ENCODE assay signal across 8 cellular contexts in genomic region chr12:56158029-56158925, GRCh38. TPM values are rescaled to one million over a fixed set of nuclear protein-coding genes. Genes with fewer than 3 reads are reported as not detected.
DNase-seq lines count a peak whose midpoint lies in the region; TF ChIP-seq lines count a peak whose summit lies in the region.

TSS of gene MYL6 (plus strand) at chr12:56158359. CDS start at chr12:56158402, 43 bp downstream.

- H3K9ac ChIP-seq in H9 (ENCODE audit: extremely low read depth, insufficient read length, low read length) (peak within 1 kb of the TSS; percentile 98), neural cell (ENCODE audit: low read length) (peak within 1 kb of the TSS; percentile 97)

- peak; percentile 98 for DNase-seq in EL
- DNase-seq in H9: peak; percentile 98
- DNase-seq in M059J (ENCODE audit: low read depth): peak; percentile 97
- DNase-seq in SHP77 (lab: John Stamatoyannopoulos, UW): peak; percentile 97
- DNase-seq in activated effector memory CD4-positive, alpha-beta T cell treated with anti-CD3 and anti-CD28 coated beads, Interleukin-2, amount 50 U/mL, for 16 hours: peak; percentile 95
- DNase-seq in fibroblast of villous mesenchyme (ENCODE audit: low read depth): peak; percentile 98
- peak; percentile 98 for DNase-seq in stomach

- H2AFZ ChIP-seq in H9 (ENCODE audit: low read length): no peak within 1 kb of the TSS
- peak within 1 kb of the TSS; percentile 42 for H2AFZ ChIP-seq in neural cell (ENCODE audit: low read depth, low read length)

- H4K20me1 ChIP-seq in H9 (ENCODE audit: control insufficient read depth, insufficient read depth, insufficient read length) (no peaks in the 10 kb centered on the region), neural cell (ENCODE audit: insufficient read depth) (peaks cover 5% of the 10 kb centered on the region)

- H3K56ac ChIP-seq in H9 (ENCODE audit: insufficient read length, low read depth, low read length): no peak within 1 kb of the TSS

- H3K4me2 ChIP-seq in H9 (ENCODE audit: insufficient read depth, insufficient read length, low read length) (peak within 1 kb of the TSS; percentile 80), neural cell (ENCODE audit: low read length) (peak within 1 kb of the TSS; percentile 97)

- no peak for TF ChIP-seq EP300 in neural cell (conservative IDR thresholded peaks at IDR 0.05; ENCODE audit: poor library complexity, severe bottlenecking)
- TF ChIP-seq EP300 in stomach (IDR thresholded peaks at IDR 0.05): no peak

- H3K4me1 ChIP-seq in H9 (ENCODE audit: insufficient read depth, low read length) (peaks cover 7% of the 10 kb centered on the region; the same call in 1 of the 2 replicates), stomach (peaks cover 31 to 63% (median 55%) of the 10 kb centered on the region in 4 donors)

- TF ChIP-seq POLR2A in stomach (IDR thresholded peaks at IDR 0.05): peak in 3 of 4 donors; percentile 95 to 99 (median 99)

- H3K36me3 ChIP-seq in neural cell (ENCODE audit: insufficient read depth, low read length): peaks cover 13% of the 10 kb centered on the region
- H3K36me3 ChIP-seq in stomach: peaks cover 39 to 41% (median 39%) of the 10 kb centered on the region in 4 donors

- no peak within 1 kb of the TSS for H3T11ph ChIP-seq in H9 (ENCODE audit: low read length)

- H3K27ac ChIP-seq in H9 (ENCODE audit: insufficient read length, low read depth, low read length) (peak within 1 kb of the TSS; percentile 80), neural cell (ENCODE audit: low read length) (peak within 1 kb of the TSS; percentile 98), stomach (peak within 1 kb of the TSS; percentile 95 to 99 (median 97))

- TF ChIP-seq CTCF in H9 (conservative IDR thresholded peaks at IDR 0.05) (no peak), fibroblast of villous mesenchyme (IDR thresholded peaks at IDR 0.05; ENCODE audit: insufficient read depth, low read depth, low read length) (no peak), neural cell (IDR thresholded peaks at IDR 0.05; ENCODE audit: poor library complexity, severe bottlenecking) (no peak), stomach (IDR thresholded peaks at IDR 0.05) (no peak)

- peaks cover 6% of the 10 kb centered on the region; the same call in 1 of the 2 replicates for H3K27me3 Mint-ChIP-seq in H9 (ENCODE audit: low read depth)

- peak within 1 kb of the TSS; percentile 93 to 96 for H3K4me3 Mint-ChIP-seq in H9

- H3K14ac ChIP-seq in H9 (ENCODE audit: insufficient read depth, low read length): peak within 1 kb of the TSS; percentile 92

- H3K4ac ChIP-seq in H9 (ENCODE audit: low read depth, low read length): peak within 1 kb of the TSS; percentile 2; the same call in 1 of the 2 replicates

- peaks cover 57 to 69% (median 63%) of the 10 kb centered on the region in 3 experiments for H3K36me3 Mint-ChIP-seq in H9 (ENCODE audit: insufficient read depth in 1 of 3, low read depth in 3 of 3)

- no peak within 1 kb of the TSS for H2BK15ac ChIP-seq in H9 (ENCODE audit: low read depth, low read length)

- H2BK5ac ChIP-seq in H9 (ENCODE audit: insufficient read length, low read length): peak within 1 kb of the TSS; percentile 75

- TF ChIP-seq RAD21 in neural cell (conservative IDR thresholded peaks at IDR 0.05): no peak

- no peak within 1 kb of the TSS for H2AK5ac ChIP-seq in H9 (ENCODE audit: insufficient read length, low read length)

- H3K79me2 ChIP-seq in H9 (ENCODE audit: insufficient read depth, low read length) (peaks cover 3% of the 10 kb centered on the region; the same call in 1 of the 2 replicates), neural cell (replicated peaks; ENCODE audit: insufficient read depth, low read length) (peaks cover 31% of the 10 kb centered on the region)

- peaks cover 15% of the 10 kb centered on the region for H3K23me2 ChIP-seq in H9 (ENCODE audit: insufficient read length, low read depth, low read length, poor library complexity, severe bottlenecking)

- peaks cover 2% of the 10 kb centered on the region for H3K79me1 ChIP-seq in H9 (ENCODE audit: insufficient read depth, low read depth, low read length, poor library complexity, severe bottlenecking)

- H3F3A ChIP-seq in neural cell (ENCODE audit: insufficient read depth, low read length, poor library complexity, severe bottlenecking): peaks cover 5% of the 10 kb centered on the region

- H2BK120ac ChIP-seq in H9 (ENCODE audit: low read depth, low read length, poor library complexity, severe bottlenecking): peak within 1 kb of the TSS; percentile 64

- peaks cover 0 to 4% of the 10 kb centered on the region in 2 experiments; a peak in 3 of 5 replicates for H3K9me3 Mint-ChIP-seq in H9

- H3K9me2 ChIP-seq in neural cell (ENCODE audit: insufficient read depth, low read length): no peaks in the 10 kb centered on the region

- WGBS in H9 (ENCODE audit: extremely low coverage, insufficient read length, low lambda C conversion rate): no CpG with 5 or more reads among the region's 30 CpGs
- 0 to 1% (median 0%) methylated on average over 27 to 30 of the region's 30 CpGs for WGBS in stomach, 5 donors

- H3K27ac Mint-ChIP-seq in H9: peak within 1 kb of the TSS; percentile 96 to 99 (median 98)

- H2BK12ac ChIP-seq in H9 (ENCODE audit: insufficient read length, low read depth, low read length): no peak within 1 kb of the TSS

- no peak within 1 kb of the TSS for H3K23ac ChIP-seq in H9 (ENCODE audit: insufficient read length, low read depth, low read length)

- H4K8ac ChIP-seq in H9 (replicated peaks; ENCODE audit: insufficient read length, low read depth, low read length): no peak within 1 kb of the TSS

- H3K18ac ChIP-seq in H9 (ENCODE audit: insufficient read length, low read depth, low read length): peak within 1 kb of the TSS; percentile 92

- peak within 1 kb of the TSS; percentile 100 for H3K4me3 ChIP-seq in fibroblast of villous mesenchyme (ENCODE audit: low read depth, low read length)
- H3K4me3 ChIP-seq in neural cell (ENCODE audit: low read length): peak within 1 kb of the TSS; percentile 79
- H3K4me3 ChIP-seq in stomach: peak within 1 kb of the TSS; percentile 71 to 85 (median 74)

- peaks cover 54 to 70% of the 10 kb centered on the region in 2 experiments for H3K4me1 Mint-ChIP-seq in H9

- H4K91ac ChIP-seq in H9 (ENCODE audit: insufficient read length, low read depth, low read length): no peak within 1 kb of the TSS

- H2BK20ac ChIP-seq in H9 (ENCODE audit: low read depth, low read length, poor library complexity, severe bottlenecking): no peak within 1 kb of the TSS

- intact Hi-C loops in stomach (cut with DNase I; ENCODE audit: low total_unique reads): no loop called here

- H4K5ac ChIP-seq in H9 (ENCODE audit: insufficient read length, low read depth, low read length): peak within 1 kb of the TSS; percentile 68

- no peaks in the 10 kb centered on the region for H3K27me3 ChIP-seq in H9 (ENCODE audit: insufficient read depth, low read length)
- no peaks in the 10 kb centered on the region for H3K27me3 ChIP-seq in neural cell (ENCODE audit: insufficient read depth, low read depth, low read length)
- no peaks in the 10 kb centered on the region for H3K27me3 ChIP-seq in stomach

- H3K9me3 ChIP-seq in H9 (ENCODE audit: control insufficient read depth, low read depth, low read length) (no peaks in the 10 kb centered on the region), neural cell (ENCODE audit: low read length) (no peaks in the 10 kb centered on the region), stomach (no peaks in the 10 kb centered on the region)

TF ChIP-seq in neural cell, 6 proteins besides CTCF, POLR2A, EP300 and RAD21:
- TF ChIP-seq REST (IDR thresholded peaks at IDR 0.05; ENCODE audit: borderline replicate concordance) (peak; percentile 71), TAF1 (IDR thresholded peaks at IDR 0.05; ENCODE audit: low read depth) (peak; percentile 56), EZH2 (IDR thresholded peaks at IDR 0.05; ENCODE audit: borderline replicate concordance, insufficient read depth, low read length, poor library complexity, severe bottlenecking) (no peak), SMC3 (conservative IDR thresholded peaks at IDR 0.05; ENCODE audit: poor library complexity) (no peak), POLR2AphosphoS5 (IDR thresholded peaks at IDR 0.05) (peak; percentile 99)

RNA-seq across cellular contexts. Expression of gene MYL6, which starts in this region (rescaled TPM):
- total RNA-seq in H9 (2021): 1,181 and 1,197 TPM in 2 replicates
- 2,913 and 3,348 TPM in 2 replicates for total RNA-seq in M059J (2014; rRNA removed; shearing (Covaris generic))
- total RNA-seq in fibroblast of villous mesenchyme: 2,015 and 2,412 TPM in 2 replicates
- 2,918 and 3,234 TPM in 2 replicates for polyA plus RNA-seq in neural cell
- 523 and 580 TPM in 2 replicates for polyA minus RNA-seq in neural cell
- 1,000 to 10,000 TPM; 1,132 to 3,648 (median 2,772) TPM for total RNA-seq in stomach
- polyA plus RNA-seq in stomach: 1,000 to 10,000 TPM; 3,181 to 4,672 (median 3,569) TPM

Comparison
In these comparisons a context has a peak if more than half of its experiments do, and no peak if none do; other contexts are left out.
1. Peak in every context shown above with its lines: DNase-seq, H3K4me3 ChIP-seq and H3K27ac ChIP-seq.